ENCODE assay signal across 8 cellular contexts in genomic region chr17:28551421-28552186, GRCh38. TPM values are rescaled to one million over a fixed set of nuclear protein-coding genes. Genes with fewer than 3 reads are reported as not detected.
DNase-seq lines count a peak whose midpoint lies in the region; ATAC-seq and TF ChIP-seq lines count a peak whose summit lies in the region.

No MANE protein-coding gene starts in this region.

- TF ChIP-seq CTCF in AG09309 (IDR thresholded peaks at IDR 0.05; ENCODE audit: control insufficient read depth, insufficient read depth, low read depth, low read length, missing control alignments), result no peak
- no peak for TF ChIP-seq CTCF in HFF-Myc (IDR thresholded peaks at IDR 0.05; ENCODE audit: low read depth, low read length, missing control alignments)

- no peak for ATAC-seq in stimulated activated effector memory CD8-positive, alpha-beta T cell treated with anti-CD3 and anti-CD28 coated beads, Interleukin-12 subunit alpha, Interleukin-12 subunit beta, amount 100 ng/mL, for 72 hours
- ATAC-seq in HG02885 (IDR thresholded peaks at IDR 0.05; ENCODE audit: poor library complexity, unreplicated experiment), result no peak
- ATAC-seq in HG03342 (IDR thresholded peaks at IDR 0.05; ENCODE audit: unreplicated experiment), result no peak
- ATAC-seq in GM21576 (IDR thresholded peaks at IDR 0.05; ENCODE audit: unreplicated experiment), result no peak

- peak overlapping the region; percentile 76 for H3K27ac Mint-ChIP-seq in activated T-helper 2 cell treated with anti-CD3 and anti-CD28 coated beads, Interferon-gamma antibody, Interleukin-2, Interleukin-4, amounts not matched to agents 10 μg/mL and 5 μg/mL and 100 μg/mL, durations not matched to agents 14 hours and 24 hours and 36 hours
- peak overlapping the region; percentile 86 for H3K27ac Mint-ChIP-seq in stimulated activated effector memory CD8-positive, alpha-beta T cell treated with anti-CD3 and anti-CD28 coated beads, Interleukin-12 subunit alpha, Interleukin-12 subunit beta, amount 100 ng/mL, for 72 hours

- DNase-seq in AG09309 (ENCODE audit: low read depth) (no peak), HFF-Myc (ENCODE audit: extremely low read depth, low read depth) (no peak)
- DNase-seq in activated T-helper 2 cell treated with anti-CD3 and anti-CD28 coated beads, Interferon-gamma antibody, Interleukin-2, Interleukin-4, amounts not matched to agents 10 μg/mL and 5 μg/mL and 100 μg/mL, durations not matched to agents 14 hours and 24 hours and 36 hours (ENCODE audit: low spot score), result no peak
- DNase-seq in stimulated activated effector memory CD8-positive, alpha-beta T cell treated with anti-CD3 and anti-CD28 coated beads, Interleukin-12 subunit alpha, Interleukin-12 subunit beta, amount 100 ng/mL, for 72 hours (ENCODE audit: low spot score in 2 of 2), result no peak

- no peaks in the 10 kb centered on the region for H3K9me3 Mint-ChIP-seq in activated T-helper 2 cell treated with anti-CD3 and anti-CD28 coated beads, Interferon-gamma antibody, Interleukin-2, Interleukin-4, amounts not matched to agents 10 μg/mL and 5 μg/mL and 100 μg/mL, durations not matched to agents 14 hours and 24 hours and 36 hours
- H3K9me3 Mint-ChIP-seq in stimulated activated effector memory CD8-positive, alpha-beta T cell treated with anti-CD3 and anti-CD28 coated beads, Interleukin-12 subunit alpha, Interleukin-12 subunit beta, amount 100 ng/mL, for 72 hours, result no peaks in the 10 kb centered on the region

- intact Hi-C loops in activated T-helper 2 cell treated with anti-CD3 and anti-CD28 coated beads, Interferon-gamma antibody, Interleukin-2, Interleukin-4, amounts not matched to agents 10 μg/mL and 5 μg/mL and 100 μg/mL, durations not matched to agents 14 hours and 24 hours and 36 hours (cut with micrococcal nuclease), result loop anchor here (2.0 kb wide), 2 partner anchors 19 to 47 kb away; partner anchors contain the start of genes PIGS and SPAG5

- peak overlapping the region; percentile 97 for H3K4me3 Mint-ChIP-seq in activated T-helper 2 cell treated with anti-CD3 and anti-CD28 coated beads, Interferon-gamma antibody, Interleukin-2, Interleukin-4, amounts not matched to agents 10 μg/mL and 5 μg/mL and 100 μg/mL, durations not matched to agents 14 hours and 24 hours and 36 hours (ENCODE audit: low read depth)
- peak overlapping the region; percentile 98 for H3K4me3 Mint-ChIP-seq in stimulated activated effector memory CD8-positive, alpha-beta T cell treated with anti-CD3 and anti-CD28 coated beads, Interleukin-12 subunit alpha, Interleukin-12 subunit beta, amount 100 ng/mL, for 72 hours

- H3K36me3 Mint-ChIP-seq in activated T-helper 2 cell treated with anti-CD3 and anti-CD28 coated beads, Interferon-gamma antibody, Interleukin-2, Interleukin-4, amounts not matched to agents 10 μg/mL and 5 μg/mL and 100 μg/mL, durations not matched to agents 14 hours and 24 hours and 36 hours (ENCODE audit: low read depth), result peaks cover 39% of the 10 kb centered on the region
- H3K36me3 Mint-ChIP-seq in stimulated activated effector memory CD8-positive, alpha-beta T cell treated with anti-CD3 and anti-CD28 coated beads, Interleukin-12 subunit alpha, Interleukin-12 subunit beta, amount 100 ng/mL, for 72 hours, result peaks cover 54% of the 10 kb centered on the region

- H3K27me3 Mint-ChIP-seq in activated T-helper 2 cell treated with anti-CD3 and anti-CD28 coated beads, Interferon-gamma antibody, Interleukin-2, Interleukin-4, amounts not matched to agents 10 μg/mL and 5 μg/mL and 100 μg/mL, durations not matched to agents 14 hours and 24 hours and 36 hours (ENCODE audit: low read depth), result no peaks in the 10 kb centered on the region

- H3K4me3 ChIP-seq in AG09309 (ENCODE audit: control insufficient read depth, low read depth, low read length) (peak overlapping the region; percentile 62), HFF-Myc (replicated peaks; ENCODE audit: low read depth, low read length) (peak overlapping the region; percentile 63), iPS-11a (ENCODE audit: low read depth, low read length) (peak overlapping the region; percentile 69)

- H3K4me1 Mint-ChIP-seq in activated T-helper 2 cell treated with anti-CD3 and anti-CD28 coated beads, Interferon-gamma antibody, Interleukin-2, Interleukin-4, amounts not matched to agents 10 μg/mL and 5 μg/mL and 100 μg/mL, durations not matched to agents 14 hours and 24 hours and 36 hours (ENCODE audit: low read depth), result peaks cover 43% of the 10 kb centered on the region
- peaks cover 63% of the 10 kb centered on the region for H3K4me1 Mint-ChIP-seq in stimulated activated effector memory CD8-positive, alpha-beta T cell treated with anti-CD3 and anti-CD28 coated beads, Interleukin-12 subunit alpha, Interleukin-12 subunit beta, amount 100 ng/mL, for 72 hours

RNA-seq across cellular contexts. Expression of gene UNC119, which starts 0.8 kb away (rescaled TPM):
- total RNA-seq in activated T-helper 2 cell treated with anti-CD3 and anti-CD28 coated beads, Interferon-gamma antibody, Interleukin-2, Interleukin-4, amounts not matched to agents 10 μg/mL and 5 μg/mL and 100 μg/mL, durations not matched to agents 14 hours and 24 hours and 36 hours, result 55.3 and 63.9 TPM in 2 replicates

RNA-seq across cellular contexts. Expression of gene PIGS, which starts 19.7 kb away (rescaled TPM):
- total RNA-seq in activated T-helper 2 cell treated with anti-CD3 and anti-CD28 coated beads, Interferon-gamma antibody, Interleukin-2, Interleukin-4, amounts not matched to agents 10 μg/mL and 5 μg/mL and 100 μg/mL, durations not matched to agents 14 hours and 24 hours and 36 hours, result 65.1 and 70.9 TPM in 2 replicates

RNA-seq across cellular contexts. Expression of gene ALDOC, which starts 25.1 kb away (rescaled TPM):
- 95.0 and 95.7 TPM in 2 replicates for total RNA-seq in activated T-helper 2 cell treated with anti-CD3 and anti-CD28 coated beads, Interferon-gamma antibody, Interleukin-2, Interleukin-4, amounts not matched to agents 10 μg/mL and 5 μg/mL and 100 μg/mL, durations not matched to agents 14 hours and 24 hours and 36 hours

RNA-seq across cellular contexts. Expression of gene FOXN1, which starts 45.5 kb away (rescaled TPM):
- not detected in 2 replicates for total RNA-seq in activated T-helper 2 cell treated with anti-CD3 and anti-CD28 coated beads, Interferon-gamma antibody, Interleukin-2, Interleukin-4, amounts not matched to agents 10 μg/mL and 5 μg/mL and 100 μg/mL, durations not matched to agents 14 hours and 24 hours and 36 hours

RNA-seq across cellular contexts. Expression of gene SPAG5, which starts 47.2 kb away (rescaled TPM):
- total RNA-seq in activated T-helper 2 cell treated with anti-CD3 and anti-CD28 coated beads, Interferon-gamma antibody, Interleukin-2, Interleukin-4, amounts not matched to agents 10 μg/mL and 5 μg/mL and 100 μg/mL, durations not matched to agents 14 hours and 24 hours and 36 hours, result 92.5 and 98.8 TPM in 2 replicates
